In genomic region chr12:126361804-126362203, GRCh38 we compare ENCODE assay signal across 30 cellular contexts.
"Had no signal": no experiment of that assay in that cellular context is flagged by ENCODE, and none has a peak within 500 bp of the region (broad histone marks: within the 10 kb centered on the region; RNA-seq: fewer than 3 reads in every experiment).

No MANE protein-coding gene starts in this region.

- H3K4me1 ChIP-seq: adrenal gland, body of pancreas, breast epithelium had no signal

- H3K27me3 ChIP-seq: adrenal gland, body of pancreas, brain microvascular endothelial cell, breast epithelium had no signal

- H3K9me3 ChIP-seq: adrenal gland, body of pancreas, breast epithelium had no signal

- H3K27ac ChIP-seq: adrenal gland, body of pancreas, brain microvascular endothelial cell, breast epithelium, VCaP had no signal

- ATAC-seq: activated CD8-positive, alpha-beta T cell treated with anti-CD3 and anti-CD28 coated beads for 36 hours; activated T-cell treated with anti-CD3 and anti-CD28 coated beads, Interleukin-2, amount 50 U/mL, for 4 hours; activated T-cell treated with anti-CD3 and anti-CD28 coated beads, Interleukin-2, amount 50 U/mL, for 72 hours; activated T-helper 17 cell treated with anti-CD3 and anti-CD28 coated beads, Interleukin-2, amount 50 U/mL, for 72 hours; body of pancreas had no signal

- H3K4me3 ChIP-seq: adrenal gland, body of pancreas, breast epithelium had no signal

- DNase-seq: activated B cell treated with CpG ODN at 0.5 μM for 24 hours; activated CD4-positive, alpha-beta memory T cell treated with anti-CD3 and anti-CD28 coated beads for 36 hours; activated CD4-positive, alpha-beta T cell treated with anti-CD3 and anti-CD28 coated beads for 4 hours; activated CD4-positive, alpha-beta T cell treated with anti-CD3 and anti-CD28 coated beads, Interleukin-2, amount 10 ng/mL, durations not matched to agents 24 days and 14 days; activated CD4-positive, alpha-beta T cell treated with anti-CD3 and anti-CD28 coated beads, Interleukin-2, amount 50 U/mL, for 1 hour; activated CD4-positive, alpha-beta T cell treated with anti-CD3 and anti-CD28 coated beads, Interleukin-2, amount 50 U/mL, for 4 hours; activated CD4-positive, CD25-positive, alpha-beta regulatory T cell treated with anti-CD3 and anti-CD28 coated beads, Interleukin-2, amount 50 U/mL, for 72 hours; activated CD8-positive, alpha-beta memory T cell treated with anti-CD3 and anti-CD28 coated beads, Interleukin-2, amount 50 U/mL, for 4 hours; activated CD8-positive, alpha-beta T cell treated with anti-CD3 and anti-CD28 coated beads for 36 hours; activated effector memory CD4-positive, alpha-beta T cell treated with anti-CD3 and anti-CD28 coated beads, Interleukin-2, amount 50 U/mL, for 16 hours; activated gamma-delta T cell treated with Interleukin-2 at 50 U/mL for 16 hours; activated naive CD4-positive, alpha-beta T cell; activated naive CD4-positive, alpha-beta T cell treated with anti-CD3 and anti-CD28 coated beads for 36 hours; activated naive CD4-positive, alpha-beta T cell treated with anti-CD3 and anti-CD28 coated beads, Interleukin-2, amount 50 U/mL, for 16 hours; activated naive CD8-positive, alpha-beta T cell treated with anti-CD3 and anti-CD28 coated beads for 36 hours; activated T-cell treated with anti-CD3 and anti-CD28 coated beads for 4 hours; activated T-cell treated with anti-CD3 and anti-CD28 coated beads, Interleukin-2, amount 50 U/mL, for 1 hour; activated T-cell treated with anti-CD3 and anti-CD28 coated beads, Interleukin-2, amount 50 U/mL, for 4 hours; activated T-cell treated with anti-CD3 and anti-CD28 coated beads, Interleukin-2, amount 50 U/mL, for 72 hours; adrenal gland; amniotic stem cell; aorta; body of pancreas; brain microvascular endothelial cell; central memory CD4-positive, alpha-beta T cell; T-helper 2 cell; T-helper 9 cell had no signal

- H3K36me3 ChIP-seq: adrenal gland, brain microvascular endothelial cell, breast epithelium had no signal
